ENCODE assay signal across 16 cellular contexts in the genomic region with DNA sequence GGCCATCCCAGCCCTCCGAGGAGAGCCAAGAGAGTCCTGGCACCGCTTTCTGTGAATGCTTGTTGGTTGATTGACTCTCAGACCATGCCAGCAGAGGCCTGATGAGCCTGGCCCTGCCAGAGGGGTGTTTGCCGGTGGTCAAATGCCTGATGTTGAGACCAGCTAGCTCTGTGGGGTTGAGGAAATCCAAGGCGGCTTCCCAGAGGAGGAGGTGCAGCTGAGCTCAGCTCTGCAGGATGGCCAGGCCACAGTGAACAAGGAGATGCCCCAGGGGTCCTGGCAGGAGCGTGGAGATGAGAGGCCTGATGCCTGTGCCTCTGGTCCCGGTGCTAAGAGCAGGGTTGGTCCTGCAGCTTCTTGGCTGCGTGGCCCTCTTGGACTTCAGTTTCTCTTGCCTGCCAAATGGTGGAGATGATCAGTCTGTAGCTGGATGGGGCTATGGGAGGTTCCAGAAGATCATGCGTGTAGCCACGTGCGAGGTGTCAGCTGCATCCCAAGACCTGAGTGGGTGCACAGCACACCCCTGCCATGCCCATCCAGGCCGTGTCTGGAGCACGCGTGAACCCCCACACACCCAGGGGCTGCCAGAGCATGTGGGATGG. TPM values are rescaled to one million over a fixed set of nuclear protein-coding genes. Genes with fewer than 3 reads are reported as not detected.
DNase-seq lines count a peak whose midpoint lies in the region; ATAC-seq and TF ChIP-seq lines count a peak whose summit lies in the region.
"Had no signal": no experiment of that assay in that cellular context is flagged by ENCODE, and none has a peak within 500 bp of the region (broad histone marks: within the 10 kb centered on the region; RNA-seq: fewer than 3 reads in every experiment).

No MANE protein-coding gene starts in this region.

- H2BK20ac ChIP-seq in IMR-90 (ENCODE audit: low read depth, low read length) = no peak overlapping the region

- 68% methylated on average over 4 of the region's 13 CpGs; no CpG with 5 or more reads in 1 of the 2 experiments for WGBS in IMR-90 (ENCODE audit: extremely low coverage in 2 of 2, insufficient read length in 1 of 2), 2 experiments
- WGBS in mesenchymal stem cell = 93% methylated on average over 13 of the region's 13 CpGs
- 54 to 86% methylated on average over 6 to 13 of the region's 13 CpGs for WGBS in thyroid gland, 2 donors
- 86% methylated on average over 13 of the region's 13 CpGs for WGBS in hepatocyte (ENCODE audit: low lambda C conversion rate, missing lambda C conversion rate)

- H3K23ac ChIP-seq in IMR-90 (ENCODE audit: low read depth, low read length) (no peak overlapping the region), mesenchymal stem cell (ENCODE audit: low read length in 2 of 2) (no peak overlapping the region)

- H3K79me1 ChIP-seq in IMR-90 (ENCODE audit: low read depth in 1 of 2, low read length in 2 of 2) = peaks cover 4 to 75% of the 10 kb centered on the region in 2 experiments; a peak in 2 of 4 replicates
- H3K79me1 ChIP-seq in mesenchymal stem cell (replicated peaks; ENCODE audit: low read length, poor library complexity, severe bottlenecking) = peaks cover 33% of the 10 kb centered on the region

- H2AK5ac ChIP-seq in IMR-90 (ENCODE audit: low read depth, low read length) (peak overlapping the region; percentile 26; the same call in 1 of the 2 replicates), mesenchymal stem cell (ENCODE audit: low read length, severe bottlenecking) (no peak overlapping the region)

- no peak overlapping the region for H2AK9ac ChIP-seq in IMR-90 (replicated peaks; ENCODE audit: low read depth, low read length, poor library complexity)

- in situ Hi-C loops in IMR-90 (cut with MboI; ENCODE audit: low sequenced_read_pairs) = no loop called here

- peaks cover 95% of the 10 kb centered on the region for H4K20me1 ChIP-seq in IMR-90 (ENCODE audit: insufficient read depth, low read length)
- H4K20me1 ChIP-seq in hepatocyte (ENCODE audit: insufficient read depth, poor library complexity, severe bottlenecking) = peaks cover 9% of the 10 kb centered on the region

- H3K4me1 ChIP-seq in IMR-90 (ENCODE audit: control insufficient read depth, insufficient read depth, low read length) (peaks cover 33% of the 10 kb centered on the region), mesenchymal stem cell (ENCODE audit: control insufficient read depth, insufficient read depth, low read depth, low read length) (peaks cover 25% of the 10 kb centered on the region), thyroid gland (peaks cover 46 to 72% of the 10 kb centered on the region in 2 donors), hepatocyte (ENCODE audit: insufficient read depth) (peaks cover 14% of the 10 kb centered on the region)

- no peak overlapping the region for H3K4me3 Mint-ChIP-seq in dendritic cell treated with granulocyte-macrophage colony-stimulating factor and Interleukin-4, amounts not matched to agents 40 ng/mL and 50 ng/mL, for 4 days
- H3K4me3 Mint-ChIP-seq: naive thymus-derived CD4-positive, alpha-beta T cell; T-cell had no signal

- no peak overlapping the region for H3K4me2 ChIP-seq in IMR-90 (ENCODE audit: low read depth, low read length)
- no peak overlapping the region for H3K4me2 ChIP-seq in mesenchymal stem cell (ENCODE audit: low read length, poor library complexity, severe bottlenecking)
- no peak overlapping the region for H3K4me2 ChIP-seq in hepatocyte

- H3K9me1 ChIP-seq in IMR-90 (ENCODE audit: insufficient read depth, low read length) = peaks cover 28% of the 10 kb centered on the region

- TF ChIP-seq RAD21 in IMR-90 (IDR thresholded peaks at IDR 0.05; ENCODE audit: low read length) = no peak

- H4K91ac ChIP-seq in IMR-90 (ENCODE audit: insufficient read depth, low read depth, low read length) (no peak overlapping the region), mesenchymal stem cell (ENCODE audit: low read length) (peak overlapping the region; percentile 35)

- H2BK15ac ChIP-seq in IMR-90 (ENCODE audit: low read depth, low read length) (no peak overlapping the region), mesenchymal stem cell (ENCODE audit: low read depth, poor library complexity, severe bottlenecking) (no peak overlapping the region)

- TF ChIP-seq CTCF in IMR-90 (conservative IDR thresholded peaks at IDR 0.05; ENCODE audit: low read depth, low read length) (no peak), thyroid gland (IDR thresholded peaks at IDR 0.05) (no peak), hepatocyte (IDR thresholded peaks at IDR 0.05; ENCODE audit: poor library complexity) (no peak)

- CTCF ChIA-PET in IMR-90 (lab: Yijun Ruan, JAX) = no interaction called here

- no peak overlapping the region for H2AFZ ChIP-seq in IMR-90 (replicated peaks; ENCODE audit: low read length, poor library complexity)
- H2AFZ ChIP-seq in mesenchymal stem cell (ENCODE audit: low read depth, low read length) = no peak overlapping the region
- no peak overlapping the region for H2AFZ ChIP-seq in hepatocyte

- peaks cover 82% of the 10 kb centered on the region for H3K4me1 Mint-ChIP-seq in dendritic cell treated with granulocyte-macrophage colony-stimulating factor and Interleukin-4, amounts not matched to agents 40 ng/mL and 50 ng/mL, for 4 days (ENCODE audit: low read depth)

- H3K36me3 ChIP-seq in IMR-90 (ENCODE audit: control insufficient read depth, insufficient read depth, low read length) = peaks cover 30% of the 10 kb centered on the region
- peaks cover 20 to 41% of the 10 kb centered on the region in 2 experiments for H3K36me3 ChIP-seq in mesenchymal stem cell (ENCODE audit: control insufficient read depth in 1 of 2, insufficient read depth in 2 of 2, low read depth in 1 of 2, low read length in 2 of 2)
- H3K36me3 ChIP-seq in thyroid gland = peaks cover 7 to 12% of the 10 kb centered on the region in 2 donors
- H3K36me3 ChIP-seq in hepatocyte (replicated peaks; ENCODE audit: insufficient read depth, low read depth) = no peaks in the 10 kb centered on the region

- H2BK12ac ChIP-seq in mesenchymal stem cell (ENCODE audit: low read length in 2 of 2) = no peak overlapping the region

- H3K9ac ChIP-seq in IMR-90 (ENCODE audit: low read depth, low read length) (no peak overlapping the region), mesenchymal stem cell (ENCODE audit: low read length) (peak overlapping the region; percentile 47)

- no peaks in the 10 kb centered on the region for H3K27me3 Mint-ChIP-seq in dendritic cell treated with granulocyte-macrophage colony-stimulating factor and Interleukin-4, amounts not matched to agents 40 ng/mL and 50 ng/mL, for 4 days
- H3K27me3 Mint-ChIP-seq: CD8-positive, alpha-beta memory T cell; naive thymus-derived CD4-positive, alpha-beta T cell; T-cell had no signal

- POLR2A ChIA-PET in IMR-90 (lab: Charles Lee; ENCODE audit: unreplicated experiment) = no interaction called here

- no peak overlapping the region for H3K56ac ChIP-seq in IMR-90 (ENCODE audit: extremely low read depth, insufficient read depth, low read length)

- peaks cover 19% of the 10 kb centered on the region for H3K79me2 ChIP-seq in hepatocyte

- no peak overlapping the region for H3K4me3 ChIP-seq in IMR-90 (ENCODE audit: insufficient read depth, low read depth, low read length)
- peak overlapping the region in 1 of 2 experiments; percentile 35 for H3K4me3 ChIP-seq in mesenchymal stem cell (ENCODE audit: insufficient read depth in 1 of 2, low read depth in 1 of 2, low read length in 2 of 2)
- H3K4me3 ChIP-seq in thyroid gland (replicated peaks in 1 of 3) = no peak overlapping the region
- no peak overlapping the region for H3K4me3 ChIP-seq in hepatocyte
- H3K4me3 ChIP-seq: cardiac muscle cell had no signal

- H3K9me3 ChIP-seq in IMR-90 (ENCODE audit: control insufficient read depth, insufficient read depth, low read length) (no peaks in the 10 kb centered on the region), mesenchymal stem cell (ENCODE audit: control insufficient read depth, low read length) (no peaks in the 10 kb centered on the region), thyroid gland (no peaks in the 10 kb centered on the region), hepatocyte (ENCODE audit: low read depth) (no peaks in the 10 kb centered on the region)

- no peak overlapping the region for H3K18ac ChIP-seq in IMR-90 (ENCODE audit: low read depth, low read length)
- peak overlapping the region in 1 of 2 experiments; percentile 42 for H3K18ac ChIP-seq in mesenchymal stem cell (ENCODE audit: low read depth in 1 of 2, low read length in 2 of 2)

- intact Hi-C loops in IMR-90 (cut with micrococcal nuclease) (no loop called here), thyroid gland (cut with DNase I) (no loop called here)
- intact Hi-C loops in dendritic cell treated with granulocyte-macrophage colony-stimulating factor and Interleukin-4, amounts not matched to agents 40 ng/mL and 50 ng/mL, for 4 days (cut with micrococcal nuclease) = no loop called here

- TF ChIP-seq POLR2A in IMR-90 (IDR thresholded peaks at IDR 0.05; ENCODE audit: low read depth, low read length) (no peak), thyroid gland (IDR thresholded peaks at IDR 0.05) (no peak)

- no peaks in the 10 kb centered on the region for H3K27me3 ChIP-seq in IMR-90 (ENCODE audit: control insufficient read depth, insufficient read depth, low read length)
- no peaks in the 10 kb centered on the region for H3K27me3 ChIP-seq in mesenchymal stem cell (ENCODE audit: control insufficient read depth in 1 of 2, insufficient read depth in 1 of 2, low read length in 2 of 2)
- no peaks in the 10 kb centered on the region for H3K27me3 ChIP-seq in thyroid gland
- H3K27me3 ChIP-seq in hepatocyte = no peaks in the 10 kb centered on the region
- H3K27me3 ChIP-seq: cardiac muscle cell had no signal

- no peak overlapping the region for H3K4ac ChIP-seq in IMR-90 (ENCODE audit: low read depth, low read length)
- H3K4ac ChIP-seq in mesenchymal stem cell (ENCODE audit: low read depth in 1 of 2, low read length in 2 of 2) = no peak overlapping the region

- BruUV-seq in IMR-90 (replicated peaks; lab: Mats Ljungman, UMichigan) = no TSS peak

- H3K14ac ChIP-seq in IMR-90 (replicated peaks; ENCODE audit: low read depth, low read length) (no peak overlapping the region), mesenchymal stem cell (ENCODE audit: low read length in 2 of 2) (peak overlapping the region in 1 of 2 experiments; percentile 44)

- H2BK120ac ChIP-seq in IMR-90 (ENCODE audit: low read depth, low read length) (no peak overlapping the region), mesenchymal stem cell (ENCODE audit: low read depth, low read length) (no peak overlapping the region)

- no peaks in the 10 kb centered on the region for H3K9me3 Mint-ChIP-seq in dendritic cell treated with granulocyte-macrophage colony-stimulating factor and Interleukin-4, amounts not matched to agents 40 ng/mL and 50 ng/mL, for 4 days
- H3K9me3 Mint-ChIP-seq: CD8-positive, alpha-beta memory T cell; naive thymus-derived CD4-positive, alpha-beta T cell; T-cell had no signal

- peak overlapping the region; percentile 92 for H3K27ac Mint-ChIP-seq in dendritic cell treated with granulocyte-macrophage colony-stimulating factor and Interleukin-4, amounts not matched to agents 40 ng/mL and 50 ng/mL, for 4 days

- peaks cover 65% of the 10 kb centered on the region for H3K36me3 Mint-ChIP-seq in dendritic cell treated with granulocyte-macrophage colony-stimulating factor and Interleukin-4, amounts not matched to agents 40 ng/mL and 50 ng/mL, for 4 days (ENCODE audit: low read depth)

- no peak overlapping the region for H2BK5ac ChIP-seq in IMR-90 (ENCODE audit: low read depth, low read length, poor library complexity, severe bottlenecking)
- no peak overlapping the region for H2BK5ac ChIP-seq in mesenchymal stem cell (ENCODE audit: low read depth, low read length, poor library complexity, severe bottlenecking)

- no peak for ATAC-seq in IMR-90 (ENCODE audit: low read depth)
- ATAC-seq: naive thymus-derived CD4-positive, alpha-beta T cell; T-cell had no signal

- H4K8ac ChIP-seq in IMR-90 (ENCODE audit: low read depth in 2 of 2, low read length in 2 of 2) (no peak overlapping the region), mesenchymal stem cell (ENCODE audit: low read length) (no peak overlapping the region)

- H3K9me2 ChIP-seq in hepatocyte (replicated peaks; ENCODE audit: insufficient read depth) = no peaks in the 10 kb centered on the region

- DNase-seq in IMR-90 (no peak), mesenchymal stem cell (no peak), thyroid gland (no peak), dedifferentiated amniotic fluid mesenchymal stem cell (ENCODE audit: extremely low spot score) (no peak), hepatic stellate cell (ENCODE audit: low spot score) (no peak), hepatocyte (ENCODE audit: low spot score) (no peak)
- no peak for DNase-seq in activated CD8-positive, alpha-beta memory T cell treated with anti-CD3 and anti-CD28 coated beads for 24 hours
- DNase-seq: activated CD4-positive, alpha-beta T cell treated with anti-CD3 and anti-CD28 coated beads for 4 hours; activated effector memory CD4-positive, alpha-beta T cell treated with Interleukin-2 at 50 U/mL for 16 hours; CD8-positive, alpha-beta memory T cell; foreskin fibroblast; naive thymus-derived CD4-positive, alpha-beta T cell; stimulated activated CD4-positive, alpha-beta T cell treated with anti-CD3 and anti-CD28 coated beads, Interleukin-12 subunit alpha, Interleukin-12 subunit beta, amount 100 ng/mL, for 4 hours; T-cell had no signal

- H4K5ac ChIP-seq in IMR-90 (ENCODE audit: low read depth, low read length) = no peak overlapping the region

- H3K27ac ChIP-seq in IMR-90 (ENCODE audit: insufficient read depth, low read length) (peak overlapping the region; percentile 17; the same call in 1 of the 2 replicates), mesenchymal stem cell (ENCODE audit: low read length, poor library complexity, severe bottlenecking) (no peak overlapping the region), thyroid gland (peak overlapping the region in 2 of 3 donors; percentile 45 to 56), hepatocyte (no peak overlapping the region)
- H3K27ac ChIP-seq: cardiac muscle cell had no signal

- dilution Hi-C loops in IMR-90 (cut with HindIII; ENCODE audit: low sequenced_read_pairs, unreplicated experiment) = no loop called here

RNA-seq across cellular contexts. Expression of gene NFIC, which starts 16.8 kb away (rescaled TPM):
- 21.9 and 26.9 TPM in 2 replicates for total RNA-seq in IMR-90 (2012; rRNA removed)
- 29.2 and 32.1 TPM in 2 replicates for polyA plus RNA-seq in IMR-90 (2012; rRNA removed)
- polyA plus RNA-seq in IMR-90 (2012; cell fraction: cytosol; rRNA removed) = 19.6 and 28.1 TPM in 2 replicates
- polyA plus RNA-seq in IMR-90 (2012; cell fraction: nucleus; rRNA removed; ENCODE audit: low replicate concordance) = 23.6 and 45.1 TPM in 2 replicates
- polyA plus RNA-seq in mesenchymal stem cell (2013, experiment 1 of 2) = 101 TPM
- 98.4 TPM for polyA plus RNA-seq in mesenchymal stem cell (2013, experiment 2 of 2)
- 100 to 1,000 TPM in 3 of 4 donors, 10 to 100 TPM in 1; 76.2 to 183 (median 132) TPM for total RNA-seq in thyroid gland
- 7.1 and 7.8 TPM in 2 replicates for total RNA-seq in hepatocyte
- polyA plus RNA-seq in hepatocyte = 20.9 and 30.5 TPM in 2 replicates

Comparison
In these comparisons a context has a peak if more than half of its experiments do, and no peak if none do; other contexts are left out.
1. H3K27ac ChIP-seq: peak in IMR-90 (single experiment) and thyroid gland (2 of 3); none in mesenchymal stem cell (single experiment) and hepatocyte (single experiment).